34 cellular contexts compared by ENCODE assay signal in genomic region chr12:131380220-131380957, GRCh38.
A peak's percentile ranks its signal among the peaks of the same experiment; 100 is the strongest.
DNase-seq lines count a peak whose midpoint lies in the region; ATAC-seq and TF ChIP-seq lines count a peak whose summit lies in the region.
"Had no signal": no experiment of that assay in that cellular context is flagged by ENCODE, and none has a peak within 500 bp of the region (broad histone marks: within the 10 kb centered on the region; RNA-seq: fewer than 3 reads in every experiment).

No MANE protein-coding gene starts in this region.

- H3K4me1 ChIP-seq in upper lobe of right lung (no peaks in the 10 kb centered on the region), PC-9 (replicated peaks; ENCODE audit: insufficient read depth) (no peaks in the 10 kb centered on the region)
- H3K4me1 ChIP-seq: pancreas, Peyer's patch, spleen had no signal

- no peaks in the 10 kb centered on the region for H3K79me2 ChIP-seq in PC-9 (ENCODE audit: low read depth)

- H3K27me3 ChIP-seq in dorsolateral prefrontal cortex = peaks cover 0 to 15% (median 0%) of the 10 kb centered on the region in 45 donors
- H3K27me3 ChIP-seq in upper lobe of right lung = peaks cover 35% of the 10 kb centered on the region
- peaks cover 88% of the 10 kb centered on the region for H3K27me3 ChIP-seq in PC-9 (ENCODE audit: insufficient read depth, low read depth)
- H3K27me3 ChIP-seq: Peyer's patch had no signal

- DNase-seq in activated CD8-positive, alpha-beta memory T cell treated with anti-CD3 and anti-CD28 coated beads, Interleukin-2, amount 10 ng/mL, durations not matched to agents 7 days and 5 days = peak; percentile 19
- no peak for DNase-seq in activated CD8-positive, alpha-beta memory T cell treated with anti-CD3 and anti-CD28 coated beads, Interleukin-2, amount 50 U/mL, for 4 hours
- DNase-seq in dorsolateral prefrontal cortex (peak in 1 of 10 donors; percentile 18), mesenteric fat pad (ENCODE audit: low spot score) (peak; percentile 22), upper lobe of right lung (peak; percentile 42), sciatic nerve (ENCODE audit: low spot score) (no peak), PC-9 (no peak), HEK293T (ENCODE audit: extremely low spot score) (no peak)
- DNase-seq: 8988T; activated CD4-positive, alpha-beta T cell treated with anti-CD3 and anti-CD28 coated beads for 48 hours; activated CD8-positive, alpha-beta memory T cell treated with anti-CD3 and anti-CD28 coated beads for 24 hours; activated effector memory CD4-positive, alpha-beta T cell treated with anti-CD3 and anti-CD28 coated beads, Interleukin-2, amount 50 U/mL, for 16 hours; activated T-cell treated with anti-CD3 and anti-CD28 coated beads, Interleukin-2, amount 50 U/mL, for 1 hour; C1 segment of cervical spinal cord; DMS79 treated with DMSO at 0.1 percent for 48 hours; effector memory CD4-positive, alpha-beta T cell; GF-D8; left ventricle myocardium superior; midbrain; naive B cell; NCI-H1436 treated with DMSO at 0.1 percent for 48 hours; NCI-H2081 treated with DMSO at 0.1 percent for 48 hours; NCI-H226; NCI-H69; pancreas; SIG-M5; spleen; stimulated activated CD4-positive, alpha-beta T cell treated with anti-CD3 and anti-CD28 coated beads, Interleukin-2, amount 100 ng/mL, for 24 hours; stimulated activated naive CD8-positive, alpha-beta T cell treated with anti-CD3 and anti-CD28 coated beads, Interleukin-15, Interleukin-2, amounts not matched to agents 100 U/mL and 50 U/mL, for 24 hours; T-helper 9 cell had no signal

- H3K27me3 Mint-ChIP-seq in activated CD8-positive, alpha-beta memory T cell treated with anti-CD3 and anti-CD28 coated beads, Interleukin-2, amount 10 ng/mL, durations not matched to agents 7 days and 5 days = no peaks in the 10 kb centered on the region

- POLR2A ChIA-PET in PC-9 (lab: Charles Lee; ENCODE audit: unreplicated experiment) = no interaction called here
- POLR2A ChIA-PET in HEK293T (lab: Yijun Ruan, JAX) = no interaction called here

- no peaks in the 10 kb centered on the region for H3K36me3 Mint-ChIP-seq in activated CD8-positive, alpha-beta memory T cell treated with anti-CD3 and anti-CD28 coated beads, Interleukin-2, amount 10 ng/mL, durations not matched to agents 7 days and 5 days
- H3K36me3 Mint-ChIP-seq: activated naive CD8-positive, alpha-beta T cell; naive B cell had no signal

- intact Hi-C loops in dorsolateral prefrontal cortex (cut with DNase I) (no loop called here), upper lobe of right lung (cut with DNase I) (no loop called here), sciatic nerve (cut with DNase I) (no loop called here), PC-9 (cut with micrococcal nuclease; ENCODE audit: unreplicated experiment) (no loop called here)

- H3K4me3 Mint-ChIP-seq in activated CD8-positive, alpha-beta memory T cell treated with anti-CD3 and anti-CD28 coated beads, Interleukin-2, amount 10 ng/mL, durations not matched to agents 7 days and 5 days = no peak overlapping the region
- H3K4me3 Mint-ChIP-seq: activated naive CD8-positive, alpha-beta T cell; naive B cell had no signal

- H3K4me2 ChIP-seq in PC-9 = no peak overlapping the region

- H3K4me3 ChIP-seq in dorsolateral prefrontal cortex (peak overlapping the region in 24 of 59 donors; percentile 1 to 42 (median 14)), upper lobe of right lung (no peak overlapping the region), PC-9 (no peak overlapping the region)
- H3K4me3 ChIP-seq: pancreas, Peyer's patch, spleen had no signal

- no TSS peak for BruUV-seq in PC-9 (replicated peaks; lab: Mats Ljungman, UMichigan)

- H3K4me1 Mint-ChIP-seq in activated CD8-positive, alpha-beta memory T cell treated with anti-CD3 and anti-CD28 coated beads, Interleukin-2, amount 10 ng/mL, durations not matched to agents 7 days and 5 days = no peaks in the 10 kb centered on the region
- H3K4me1 Mint-ChIP-seq: naive B cell had no signal

- no peaks in the 10 kb centered on the region for H3K9me2 ChIP-seq in PC-9 (ENCODE audit: insufficient read depth)

- no peak for ATAC-seq in activated CD8-positive, alpha-beta memory T cell treated with anti-CD3 and anti-CD28 coated beads, Interleukin-2, amount 10 ng/mL, durations not matched to agents 7 days and 5 days
- no peak for ATAC-seq in upper lobe of right lung
- no peak for ATAC-seq in sciatic nerve
- ATAC-seq: left ventricle myocardium superior; pancreas; stimulated activated naive CD8-positive, alpha-beta T cell treated with anti-CD3 and anti-CD28 coated beads, Interleukin-15, Interleukin-2, amounts not matched to agents 100 U/mL and 50 U/mL, for 24 hours had no signal

- H3K9me3 Mint-ChIP-seq in activated CD8-positive, alpha-beta memory T cell treated with anti-CD3 and anti-CD28 coated beads, Interleukin-2, amount 10 ng/mL, durations not matched to agents 7 days and 5 days (ENCODE audit: low read depth) = no peaks in the 10 kb centered on the region

- no peak overlapping the region for H3K27ac Mint-ChIP-seq in activated CD8-positive, alpha-beta memory T cell treated with anti-CD3 and anti-CD28 coated beads, Interleukin-2, amount 10 ng/mL, durations not matched to agents 7 days and 5 days
- H3K27ac Mint-ChIP-seq: activated naive CD8-positive, alpha-beta T cell; naive B cell had no signal

- H3F3A ChIP-seq in PC-9 (ENCODE audit: insufficient read depth, low read depth) = no peaks in the 10 kb centered on the region

- TF ChIP-seq CTCF in dorsolateral prefrontal cortex (IDR thresholded peaks at IDR 0.05 in 54 of 56, conservative IDR thresholded peaks at IDR 0.05 in 2 of 56; ENCODE audit: low read depth in 1 of 56, partially characterized antibody in 56 of 56) (no peak), upper lobe of right lung (IDR thresholded peaks at IDR 0.05) (no peak), PC-9 (conservative IDR thresholded peaks at IDR 0.05) (no peak)

- no peaks in the 10 kb centered on the region for H3K36me3 ChIP-seq in upper lobe of right lung
- no peaks in the 10 kb centered on the region for H3K36me3 ChIP-seq in PC-9 (ENCODE audit: low read depth)
- H3K36me3 ChIP-seq: pancreas, Peyer's patch, spleen had no signal

- peak overlapping the region in 30 of 59 donors; percentile 13 to 75 (median 46) for H3K27ac ChIP-seq in dorsolateral prefrontal cortex
- H3K27ac ChIP-seq in upper lobe of right lung = no peak overlapping the region
- H3K27ac ChIP-seq in PC-9 = no peak overlapping the region
- H3K27ac ChIP-seq: HL-60, pancreas, Peyer's patch, spleen, VCaP had no signal

- H2AFZ ChIP-seq in PC-9 = no peak overlapping the region

- CTCF ChIA-PET in activated CD8-positive, alpha-beta memory T cell treated with anti-CD3 and anti-CD28 coated beads, Interleukin-2, amount 10 ng/mL, durations not matched to agents 7 days and 5 days (lab: Charles Lee) = no interaction called here
- CTCF ChIA-PET in PC-9 (lab: Charles Lee) = no interaction called here
- CTCF ChIA-PET in HEK293T (lab: Yijun Ruan, JAX) = no interaction called here

- H4K20me1 ChIP-seq in PC-9 (ENCODE audit: insufficient read depth) = peaks cover 4% of the 10 kb centered on the region

- H3K9me3 ChIP-seq in upper lobe of right lung (no peaks in the 10 kb centered on the region), PC-9 (ENCODE audit: insufficient read depth, low read depth) (no peaks in the 10 kb centered on the region)
- H3K9me3 ChIP-seq: pancreas, Peyer's patch, spleen had no signal

TF ChIP-seq in HEK293T, 16 proteins besides CTCF, POLR2A, EP300 and RAD21:
- TF ChIP-seq SUZ12 (IDR thresholded peaks at IDR 0.05) = no peak
- no peak for TF ChIP-seq LEF1 (IDR thresholded peaks at IDR 0.05; ENCODE audit: borderline replicate concordance)
- no peak for TF ChIP-seq SP1 (IDR thresholded peaks at IDR 0.05)
- TF ChIP-seq BHLHE40 (IDR thresholded peaks at IDR 0.05; ENCODE audit: borderline replicate concordance) = no peak
- TF ChIP-seq PKNOX1 (IDR thresholded peaks at IDR 0.05) = no peak
- TF ChIP-seq FOXK2 (IDR thresholded peaks at IDR 0.05) = no peak
- no peak for TF ChIP-seq FOXM1 (IDR thresholded peaks at IDR 0.05; ENCODE audit: borderline replicate concordance)
- no peak for TF ChIP-seq NFRKB (IDR thresholded peaks at IDR 0.05)
- TF ChIP-seq ZNF384 (IDR thresholded peaks at IDR 0.05) = no peak
- no peak for TF ChIP-seq ARNT (IDR thresholded peaks at IDR 0.05)
- no peak for TF ChIP-seq L3MBTL2 (conservative IDR thresholded peaks at IDR 0.05)

Comparison
In these comparisons a context has a peak if more than half of its experiments do, and no peak if none do; other contexts are left out.
1. DNase-seq: peak in activated CD8-positive, alpha-beta memory T cell treated with anti-CD3 and anti-CD28 coated beads, Interleukin-2, amount 10 ng/mL, durations not matched to agents 7 days and 5 days (single experiment), mesenteric fat pad (single experiment) and upper lobe of right lung (single experiment); none in activated CD8-positive, alpha-beta memory T cell treated with anti-CD3 and anti-CD28 coated beads, Interleukin-2, amount 50 U/mL, for 4 hours (single experiment), sciatic nerve (single experiment), PC-9 (0 of 2) and HEK293T (single experiment).
2. H3K27ac ChIP-seq: peak in dorsolateral prefrontal cortex (30 of 59); none in upper lobe of right lung (single experiment) and PC-9 (single experiment).